1 cellular context compared by ENCODE assay signal in the genomic region with DNA sequence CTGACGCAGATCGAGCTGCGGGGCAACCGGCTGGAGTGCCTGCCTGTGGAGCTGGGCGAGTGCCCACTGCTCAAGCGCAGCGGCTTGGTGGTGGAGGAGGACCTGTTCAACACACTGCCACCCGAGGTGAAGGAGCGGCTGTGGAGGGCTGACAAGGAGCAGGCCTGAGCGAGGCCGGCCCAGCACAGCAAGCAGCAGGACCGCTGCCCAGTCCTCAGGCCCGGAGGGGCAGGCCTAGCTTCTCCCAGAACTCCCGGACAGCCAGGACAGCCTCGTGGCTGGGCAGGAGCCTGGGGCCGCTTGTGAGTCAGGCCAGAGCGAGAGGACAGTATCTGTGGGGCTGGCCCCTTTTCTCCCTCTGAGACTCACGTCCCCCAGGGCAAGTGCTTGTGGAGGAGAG.
TF ChIP-seq lines count a peak whose summit lies in the region.

No MANE protein-coding gene starts in this region.

TF ChIP-seq in A549, 52 proteins besides CTCF, POLR2A, EP300 and RAD21 (continued from another document):
- TF ChIP-seq RFX5 (IDR thresholded peaks at IDR 0.05) (no peak), MYC (IDR thresholded peaks at IDR 0.05; ENCODE audit: borderline replicate concordance, low read length) (no peak), NFE2L2 (conservative IDR thresholded peaks at IDR 0.05; ENCODE audit: low read length) (no peak), JUN (IDR thresholded peaks at IDR 0.05) (no peak), REST (IDR thresholded peaks at IDR 0.05) (no peak), FOSB (CRISPR knock-in tag; IDR thresholded peaks at IDR 0.05) (no peak), PBX3 (IDR thresholded peaks at IDR 0.05) (no peak), CBX8 (IDR thresholded peaks at IDR 0.05) (no peak), HDAC2 (IDR thresholded peaks at IDR 0.05) (no peak), POLR2AphosphoS2 (conservative IDR thresholded peaks at IDR 0.05; ENCODE audit: low read length) (no peak)
- TF ChIP-seq, protein P1, sequence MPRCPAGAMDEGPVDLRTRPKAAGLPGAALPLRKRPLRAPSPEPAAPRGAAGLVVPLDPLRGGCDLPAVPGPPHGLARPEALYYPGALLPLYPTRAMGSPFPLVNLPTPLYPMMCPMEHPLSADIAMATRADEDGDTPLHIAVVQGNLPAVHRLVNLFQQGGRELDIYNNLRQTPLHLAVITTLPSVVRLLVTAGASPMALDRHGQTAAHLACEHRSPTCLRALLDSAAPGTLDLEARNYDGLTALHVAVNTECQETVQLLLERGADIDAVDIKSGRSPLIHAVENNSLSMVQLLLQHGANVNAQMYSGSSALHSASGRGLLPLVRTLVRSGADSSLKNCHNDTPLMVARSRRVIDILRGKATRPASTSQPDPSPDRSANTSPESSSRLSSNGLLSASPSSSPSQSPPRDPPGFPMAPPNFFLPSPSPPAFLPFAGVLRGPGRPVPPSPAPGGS (IDR thresholded peaks at IDR 0.05) = no peak
- TF ChIP-seq, protein P2, sequence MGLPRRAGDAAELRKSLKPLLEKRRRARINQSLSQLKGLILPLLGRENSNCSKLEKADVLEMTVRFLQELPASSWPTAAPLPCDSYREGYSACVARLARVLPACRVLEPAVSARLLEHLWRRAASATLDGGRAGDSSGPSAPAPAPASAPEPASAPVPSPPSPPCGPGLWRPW (IDR thresholded peaks at IDR 0.05) = no peak
TF ChIP-seq in A549: peak in this region for 0.
